ENCODE assay signal across 1 cellular context in genomic region chr4:163582688-163583087, GRCh38.
TF ChIP-seq lines count a peak whose summit lies in the region.

No MANE protein-coding gene starts in this region.

TF ChIP-seq in H1, 55 proteins besides CTCF, POLR2A, EP300 and RAD21 (continued from another document):
- TF ChIP-seq CHD7 (IDR thresholded peaks at IDR 0.05; ENCODE audit: insufficient replicate concordance, low read length) (no peak), SAP30 (IDR thresholded peaks at IDR 0.05; ENCODE audit: insufficient read depth, insufficient replicate concordance, low read length) (no peak), RFX5 (IDR thresholded peaks at IDR 0.05; ENCODE audit: borderline replicate concordance, low read depth, low read length) (no peak), SP4 (IDR thresholded peaks at IDR 0.05; ENCODE audit: low read length) (no peak), ATF2 (IDR thresholded peaks at IDR 0.05; ENCODE audit: low read length) (no peak), TCF12 (IDR thresholded peaks at IDR 0.05; ENCODE audit: low read depth, low read length) (no peak), SP2 (IDR thresholded peaks at IDR 0.05; ENCODE audit: low read length) (no peak)
